ENCODE assay signal across 8 cellular contexts in genomic region chr17:4263282-4264215, GRCh38. TPM values are rescaled to one million over a fixed set of nuclear protein-coding genes. Genes with fewer than 3 reads are reported as not detected.
DNase-seq lines count a peak whose midpoint lies in the region; ATAC-seq, FAIRE-seq and TF ChIP-seq lines count a peak whose summit lies in the region.

TSS of gene ANKFY1 (minus strand) at chr17:4263979. CDS start at chr17:4263941, 38 bp downstream.

- 2% methylated on average over 20 of the region's 85 CpGs for WGBS in mammary epithelial cell (ENCODE audit: low coverage, missing lambda C conversion rate)
- 0% methylated on average over 68 to 85 of the region's 85 CpGs for WGBS in small intestine, 3 donors

- H3K9ac ChIP-seq in mammary epithelial cell (ENCODE audit: insufficient read depth, low read length) = peak within 1 kb of the TSS; percentile 93

- peak; percentile 97 for DNase-seq in A673 (ENCODE audit: low spot score)
- peak; percentile 91 for DNase-seq in NCI-H2227 treated with DMSO at 0.1 percent for 48 hours (lab: John Stamatoyannopoulos, UW)
- peak; percentile 90 for DNase-seq in mammary epithelial cell
- DNase-seq in iPS-NIHi11 (ENCODE audit: low spot score) = peak; percentile 99
- DNase-seq in small intestine = peak; percentile 93

- intact Hi-C loops in A673 (cut with micrococcal nuclease; ENCODE audit: unreplicated experiment) = no loop called here
- intact Hi-C loops in mammary epithelial cell (cut with micrococcal nuclease) = loop anchor here (2.0 to 5.0 kb wide), 3 partner anchors 15 to 149 kb away; no protein-coding TSS in a partner anchor

- H3K27ac ChIP-seq in A673 (ENCODE audit: low read depth, low read length, poor library complexity, severe bottlenecking) (peak within 1 kb of the TSS; percentile 86), mammary epithelial cell (ENCODE audit: insufficient read depth, low read depth, low read length) (peak within 1 kb of the TSS; percentile 79), small intestine (ENCODE audit: low read depth in 1 of 2, low read length in 1 of 2) (peak within 1 kb of the TSS; percentile 42 to 76)

- peaks cover 14% of the 10 kb centered on the region for H3K4me1 ChIP-seq in A673 (ENCODE audit: insufficient read depth, low read length, poor library complexity, severe bottlenecking)
- peaks cover 22% of the 10 kb centered on the region for H3K4me1 ChIP-seq in mammary epithelial cell (ENCODE audit: insufficient read depth, low read length)
- H3K4me1 ChIP-seq in small intestine (ENCODE audit: control insufficient read depth in 2 of 2, insufficient read depth in 1 of 2, low read depth in 1 of 2, low read length in 1 of 2) = no peaks in the 10 kb centered on the region

- no peaks in the 10 kb centered on the region for H3K27me3 ChIP-seq in A673 (replicated peaks; ENCODE audit: insufficient read depth, low read depth, low read length, poor library complexity)
- H3K27me3 ChIP-seq in mammary epithelial cell (ENCODE audit: insufficient read depth, low read length) = no peaks in the 10 kb centered on the region
- H3K27me3 ChIP-seq in small intestine (ENCODE audit: control insufficient read depth in 2 of 2, insufficient read depth in 2 of 2, low read length in 2 of 2) = no peaks in the 10 kb centered on the region

- CTCF ChIA-PET in A673 (lab: Charles Lee) = interaction anchor here (0.6 kb wide), 1 partner anchor 19 kb away, joined by 3 read pairs; no protein-coding TSS in a partner anchor
- CTCF ChIA-PET in mammary epithelial cell (lab: Charles Lee; ENCODE audit: low non-redundant PET) = no interaction called here

- ATAC-seq in GM18870 (IDR thresholded peaks at IDR 0.05; ENCODE audit: unreplicated experiment) (peak; percentile 55), HG03159 (IDR thresholded peaks at IDR 0.05; ENCODE audit: unreplicated experiment) (peak; percentile 89)

- 0 out of 2 replicates have a peak, but pooled peaks have one; percentile 26 for TF ChIP-seq CTCF in A673 (conservative IDR thresholded peaks at IDR 0.05; ENCODE audit: low read depth, low read length)
- TF ChIP-seq CTCF in WI38 (IDR thresholded peaks at IDR 0.05; ENCODE audit: low read depth, low read length) = no peak
- peak in 1 of 2 donors; percentile 24 for TF ChIP-seq CTCF in mammary epithelial cell (conservative IDR thresholded peaks at IDR 0.05 in 1 of 2, IDR thresholded peaks at IDR 0.05 in 1 of 2; ENCODE audit: extremely low read depth in 1 of 2, insufficient read depth in 1 of 2, low read depth in 1 of 2, low read length in 2 of 2)

- POLR2A ChIA-PET in A673 (lab: Charles Lee; ENCODE audit: low non-redundant PET) = interaction anchor here (0.7 kb wide), 1 partner anchor 1256 kb away, joined by 3 read pairs; no protein-coding TSS in a partner anchor

- H3K4me3 ChIP-seq in A673 (ENCODE audit: low read depth, low read length, poor library complexity, severe bottlenecking) (peak within 1 kb of the TSS; percentile 90), WI38 (ENCODE audit: low read depth, low read length) (peak within 1 kb of the TSS; percentile 89), mammary epithelial cell (replicated peaks in 1 of 3; ENCODE audit: insufficient read depth in 1 of 3, low read depth in 2 of 3, low read length in 3 of 3) (peak within 1 kb of the TSS; percentile 71 to 97 (median 86)), small intestine (ENCODE audit: low read depth in 1 of 2, low read length in 2 of 2) (peak within 1 kb of the TSS; percentile 91 to 98)

- H3K4me2 ChIP-seq in mammary epithelial cell (ENCODE audit: insufficient read depth, low read depth, low read length) = peak within 1 kb of the TSS; percentile 94

- H3K36me3 ChIP-seq in A673 (ENCODE audit: insufficient read depth, low read length, poor library complexity, severe bottlenecking) = peaks cover 21% of the 10 kb centered on the region
- H3K36me3 ChIP-seq in mammary epithelial cell (ENCODE audit: insufficient read depth, low read length) = peaks cover 8% of the 10 kb centered on the region
- peaks cover 0 to 2% of the 10 kb centered on the region in 2 donors for H3K36me3 ChIP-seq in small intestine (ENCODE audit: control insufficient read depth in 2 of 2, insufficient read depth in 2 of 2, low read length in 2 of 2)

- BruUV-seq in A673 (replicated peaks; lab: Mats Ljungman, UMichigan) = no TSS peak
- no TSS peak for BruUV-seq in mammary epithelial cell (replicated peaks; lab: Mats Ljungman, UMichigan)

- dilution Hi-C loops in mammary epithelial cell (cut with HindIII; ENCODE audit: low sequenced_read_pairs) = loop anchor here (5.0 kb wide), 1 partner anchor 159 kb away; no protein-coding TSS in a partner anchor

- H4K20me1 ChIP-seq in mammary epithelial cell (ENCODE audit: insufficient read depth, low read length) = no peaks in the 10 kb centered on the region

- in situ Hi-C loops in mammary epithelial cell (cut with MboI; ENCODE audit: low sequenced_read_pairs in 2 of 2) = no loop called here

- H3K9me3 ChIP-seq in A673 (ENCODE audit: low read depth, low read length, poor library complexity, severe bottlenecking) = peaks cover 22% of the 10 kb centered on the region
- H3K9me3 ChIP-seq in mammary epithelial cell (replicated peaks; ENCODE audit: insufficient read depth, low read length) = peaks cover 4% of the 10 kb centered on the region
- no peaks in the 10 kb centered on the region for H3K9me3 ChIP-seq in small intestine (ENCODE audit: control insufficient read depth, low read depth)

- peaks cover 61% of the 10 kb centered on the region for H3K79me2 ChIP-seq in mammary epithelial cell (ENCODE audit: insufficient read depth, low read length)

- no peak for FAIRE-seq in small intestine (lab: Jason Lieb, UNC)

- H2AFZ ChIP-seq in mammary epithelial cell (ENCODE audit: low read depth, low read length) = peak within 1 kb of the TSS; percentile 89

RNA-seq across cellular contexts. Expression of gene ANKFY1, which starts in this region (rescaled TPM):
- total RNA-seq in A673 (2021) (63.2 and 70.5 TPM in 2 replicates), mammary epithelial cell (10 to 100 TPM; 45.4 to 46.2 TPM)
- polyA plus RNA-seq in mammary epithelial cell (21.9 TPM), small intestine (10 to 100 TPM in 1 of 3 donors, 1 to 10 TPM in 2; 5.7 to 14.4 (median 8.9) TPM)
- polyA minus RNA-seq in mammary epithelial cell = 77.8 TPM

Comparison
In these comparisons a context has a peak if more than half of its experiments do, and no peak if none do; other contexts are left out.
1. Peak in every context shown above with its lines: DNase-seq, ATAC-seq, H3K4me3 ChIP-seq and H3K27ac ChIP-seq.